Comparison of ENCODE assay signal across 3 cellular contexts in the genomic region with DNA sequence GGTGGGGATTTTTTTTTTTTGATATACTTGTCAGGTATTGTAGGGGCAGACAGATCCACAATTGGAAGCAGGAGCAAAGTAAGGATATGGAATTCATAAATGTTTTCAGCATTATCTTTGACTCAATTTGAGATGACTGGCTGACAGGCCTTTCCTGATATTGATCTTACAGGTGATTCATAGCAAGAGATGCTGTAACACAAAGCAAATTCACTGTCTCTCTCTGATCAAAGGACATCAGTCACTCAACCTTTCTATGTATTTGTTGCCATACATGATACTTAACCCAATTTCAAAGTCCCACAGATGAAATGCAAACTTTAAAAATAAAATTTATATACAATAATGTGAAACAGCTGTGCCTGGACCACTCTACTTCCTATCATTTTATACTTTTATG.
"Had no signal": no experiment of that assay in that cellular context is flagged by ENCODE, and none has a peak within 500 bp of the region (broad histone marks: within the 10 kb centered on the region; RNA-seq: fewer than 3 reads in every experiment).

No MANE protein-coding gene starts in this region.

- ATAC-seq: GM12878 had no signal

- DNase-seq: GDM1, GF-D8 had no signal
